1 cellular context compared by ENCODE assay signal in genomic region chr2:177332992-177333388, GRCh38.
TF ChIP-seq lines count a peak whose summit lies in the region.

No MANE protein-coding gene starts in this region.

TF ChIP-seq in SK-N-SH, 30 proteins besides CTCF, POLR2A, EP300 and RAD21 (continued from another document):
- TF ChIP-seq RCOR1 (IDR thresholded peaks at IDR 0.05; ENCODE audit: low read length) (no peak), EZH2phosphoT487 (IDR thresholded peaks at IDR 0.05; ENCODE audit: borderline replicate concordance, low read depth) (no peak), MXI1 (IDR thresholded peaks at IDR 0.05; ENCODE audit: low read depth, low read length) (no peak), GATA2 (CRISPR knock-in tag; IDR thresholded peaks at IDR 0.05) (no peak), ELF1 (IDR thresholded peaks at IDR 0.05) (no peak)
